1 cellular context compared by ENCODE assay signal in the genomic region with DNA sequence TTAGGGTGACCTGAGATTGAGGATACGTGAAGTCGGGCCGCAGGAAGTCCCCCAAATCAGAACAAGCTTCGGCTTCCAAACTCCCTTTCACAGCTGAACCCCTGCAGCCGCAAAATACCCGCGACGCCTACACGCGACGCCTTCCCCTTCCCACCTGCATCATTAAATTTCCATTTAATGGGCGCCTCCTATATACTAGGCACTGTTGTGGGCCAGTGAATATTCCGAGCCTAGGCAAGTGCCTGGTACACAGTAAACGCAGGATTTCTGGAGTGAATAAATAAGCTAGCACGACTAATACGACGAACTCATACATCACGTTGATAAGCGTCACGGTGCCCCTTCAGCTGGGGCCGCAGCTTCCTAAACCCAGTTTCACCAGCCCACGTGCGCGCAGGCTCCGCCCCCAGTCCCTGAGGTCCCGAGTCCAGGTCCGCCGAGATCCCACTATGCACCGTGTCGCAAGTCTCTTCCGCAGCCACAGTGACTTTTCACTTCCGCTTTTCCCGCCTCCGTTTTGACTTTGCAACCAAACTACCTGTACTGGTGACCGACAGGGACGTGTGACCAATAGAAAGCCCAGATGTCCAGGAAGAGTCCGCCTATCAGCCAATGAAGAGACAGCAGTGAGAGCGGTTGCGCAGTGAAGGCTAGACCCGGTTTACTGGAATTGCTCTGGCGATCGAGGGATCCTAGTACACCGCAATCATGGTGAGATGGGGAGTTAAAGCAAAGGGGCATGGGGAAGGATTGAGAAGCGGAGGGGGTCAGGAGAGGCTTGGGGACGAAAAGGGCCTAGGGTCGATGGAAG.
TF ChIP-seq lines count a peak whose summit lies in the region.

PSMB3 (plus strand) TSS at position 623 of the 811 bp plus-strand sequence; CDS start at position 709, 86 bp downstream.

TF ChIP-seq in HepG2, 621 proteins besides CTCF, POLR2A, EP300 and RAD21 (continued from another document and continues in another):
- TF ChIP-seq ZNF33A (CRISPR knock-in tag; IDR thresholded peaks at IDR 0.05; ENCODE audit: borderline replicate concordance): no peak
- TF ChIP-seq ZNF543 (CRISPR knock-in tag; IDR thresholded peaks at IDR 0.05): peak; percentile 98
- peak; percentile 100 for TF ChIP-seq SAP130 (CRISPR knock-in tag; IDR thresholded peaks at IDR 0.05; ENCODE audit: low read depth)
- no peak for TF ChIP-seq ZEB1 (IDR thresholded peaks at IDR 0.05; ENCODE audit: insufficient replicate concordance, low read depth)
- TF ChIP-seq ATF5 (CRISPR knock-in tag; IDR thresholded peaks at IDR 0.05; ENCODE audit: low read depth): no peak; the same call in 1 of the 2 replicates
- TF ChIP-seq, protein P1, sequence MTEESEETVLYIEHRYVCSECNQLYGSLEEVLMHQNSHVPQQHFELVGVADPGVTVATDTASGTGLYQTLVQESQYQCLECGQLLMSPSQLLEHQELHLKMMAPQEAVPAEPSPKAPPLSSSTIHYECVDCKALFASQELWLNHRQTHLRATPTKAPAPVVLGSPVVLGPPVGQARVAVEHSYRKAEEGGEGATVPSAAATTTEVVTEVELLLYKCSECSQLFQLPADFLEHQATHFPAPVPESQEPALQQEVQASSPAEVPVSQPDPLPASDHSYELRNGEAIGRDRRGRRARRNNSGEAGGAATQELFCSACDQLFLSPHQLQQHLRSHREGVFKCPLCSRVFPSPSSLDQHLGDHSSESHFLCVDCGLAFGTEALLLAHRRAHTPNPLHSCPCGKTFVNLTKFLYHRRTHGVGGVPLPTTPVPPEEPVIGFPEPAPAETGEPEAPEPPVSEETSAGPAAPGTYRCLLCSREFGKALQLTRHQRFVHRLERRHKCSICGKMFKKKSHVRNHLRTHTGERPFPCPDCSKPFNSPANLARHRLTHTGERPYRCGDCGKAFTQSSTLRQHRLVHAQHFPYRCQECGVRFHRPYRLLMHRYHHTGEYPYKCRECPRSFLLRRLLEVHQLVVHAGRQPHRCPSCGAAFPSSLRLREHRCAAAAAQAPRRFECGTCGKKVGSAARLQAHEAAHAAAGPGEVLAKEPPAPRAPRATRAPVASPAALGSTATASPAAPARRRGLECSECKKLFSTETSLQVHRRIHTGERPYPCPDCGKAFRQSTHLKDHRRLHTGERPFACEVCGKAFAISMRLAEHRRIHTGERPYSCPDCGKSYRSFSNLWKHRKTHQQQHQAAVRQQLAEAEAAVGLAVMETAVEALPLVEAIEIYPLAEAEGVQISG (CRISPR knock-in tag; IDR thresholded peaks at IDR 0.05): peak; percentile 99
- TF ChIP-seq ZNF672 (CRISPR knock-in tag; IDR thresholded peaks at IDR 0.05): no peak
- TF ChIP-seq, protein P2, sequence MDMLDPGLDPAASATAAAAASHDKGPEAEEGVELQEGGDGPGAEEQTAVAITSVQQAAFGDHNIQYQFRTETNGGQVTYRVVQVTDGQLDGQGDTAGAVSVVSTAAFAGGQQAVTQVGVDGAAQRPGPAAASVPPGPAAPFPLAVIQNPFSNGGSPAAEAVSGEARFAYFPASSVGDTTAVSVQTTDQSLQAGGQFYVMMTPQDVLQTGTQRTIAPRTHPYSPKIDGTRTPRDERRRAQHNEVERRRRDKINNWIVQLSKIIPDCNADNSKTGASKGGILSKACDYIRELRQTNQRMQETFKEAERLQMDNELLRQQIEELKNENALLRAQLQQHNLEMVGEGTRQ (IDR thresholded peaks at IDR 0.05; ENCODE audit: low read depth, low read length): peak; percentile 84
- TF ChIP-seq, protein P2 (CRISPR knock-in tag; IDR thresholded peaks at IDR 0.05; ENCODE audit: borderline replicate concordance): peak; percentile 87; the same call in 1 of the 2 replicates
- no peak for TF ChIP-seq ZFYVE20 (CRISPR knock-in tag; IDR thresholded peaks at IDR 0.05; ENCODE audit: borderline replicate concordance, low read depth)
- TF ChIP-seq PHB2 (IDR thresholded peaks at IDR 0.05; ENCODE audit: partially characterized antibody): no peak
- peak; percentile 72 for TF ChIP-seq ZNF142 (CRISPR knock-in tag; IDR thresholded peaks at IDR 0.05)
- 0 out of 2 replicates have a peak, but pooled peaks have one; percentile 65 for TF ChIP-seq FOXK2 (IDR thresholded peaks at IDR 0.05)
- TF ChIP-seq, protein P3, sequence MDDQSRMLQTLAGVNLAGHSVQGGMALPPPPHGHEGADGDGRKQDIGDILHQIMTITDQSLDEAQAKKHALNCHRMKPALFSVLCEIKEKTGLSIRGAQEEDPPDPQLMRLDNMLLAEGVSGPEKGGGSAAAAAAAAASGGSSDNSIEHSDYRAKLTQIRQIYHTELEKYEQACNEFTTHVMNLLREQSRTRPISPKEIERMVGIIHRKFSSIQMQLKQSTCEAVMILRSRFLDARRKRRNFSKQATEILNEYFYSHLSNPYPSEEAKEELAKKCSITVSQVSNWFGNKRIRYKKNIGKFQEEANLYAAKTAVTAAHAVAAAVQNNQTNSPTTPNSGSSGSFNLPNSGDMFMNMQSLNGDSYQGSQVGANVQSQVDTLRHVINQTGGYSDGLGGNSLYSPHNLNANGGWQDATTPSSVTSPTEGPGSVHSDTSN (CRISPR knock-in tag; IDR thresholded peaks at IDR 0.05; ENCODE audit: borderline replicate concordance): peak; percentile 95; the same call in 1 of the 2 replicates
- TF ChIP-seq ZBTB3 (CRISPR knock-in tag; IDR thresholded peaks at IDR 0.05; ENCODE audit: borderline replicate concordance, low read depth): peak; percentile 90; the same call in 1 of the 2 replicates
- peak; percentile 88; the same call in 1 of the 2 replicates for TF ChIP-seq KIAA2018 (CRISPR knock-in tag; IDR thresholded peaks at IDR 0.05; ENCODE audit: borderline replicate concordance)
- peak; percentile 83; the same call in 1 of the 2 replicates for TF ChIP-seq THAP9 (CRISPR knock-in tag; IDR thresholded peaks at IDR 0.05; ENCODE audit: borderline replicate concordance)
- peak; percentile 87; the same call in 1 of the 2 replicates for TF ChIP-seq PRMT3 (CRISPR knock-in tag; IDR thresholded peaks at IDR 0.05; ENCODE audit: borderline replicate concordance, low read depth)
